In genomic region chr19:12681074-12681987, GRCh38 we compare ENCODE assay signal across 8 cellular contexts. TPM values are rescaled to one million over a fixed set of nuclear protein-coding genes. Genes with fewer than 3 reads are reported as not detected.
DNase-seq lines count a peak whose midpoint lies in the region; ATAC-seq and TF ChIP-seq lines count a peak whose summit lies in the region.

Gene DHPS, minus strand, starts transcription at chr19:12681880. Its CDS starts 114 bp downstream, at chr19:12681766.

- H3K27ac ChIP-seq in C4-2B: peak within 1 kb of the TSS; percentile 91
- peak within 1 kb of the TSS in 58 of 59 donors; percentile 56 to 99 (median 91) for H3K27ac ChIP-seq in dorsolateral prefrontal cortex
- H3K27ac ChIP-seq in liver (ENCODE audit: low read depth in 1 of 2, low read length in 2 of 2): peak within 1 kb of the TSS; percentile 97 to 100

- peak in 1 of 2 donors; percentile 17 for TF ChIP-seq RAD21 in liver (IDR thresholded peaks at IDR 0.05)

- H3K4me3 ChIP-seq in dorsolateral prefrontal cortex (peak within 1 kb of the TSS; percentile 73 to 100 (median 95)), liver (ENCODE audit: low read depth in 1 of 3, low read length in 3 of 3) (peak within 1 kb of the TSS; percentile 92 to 100 (median 99))

- ATAC-seq in GM19395 (IDR thresholded peaks at IDR 0.05; ENCODE audit: unreplicated experiment) (peak; percentile 75), HG03571 (IDR thresholded peaks at IDR 0.05; ENCODE audit: unreplicated experiment) (peak; percentile 68)

- DNase-seq in NCI-H82 (lab: John Stamatoyannopoulos, UW) (peak; percentile 100), dorsolateral prefrontal cortex (peak; percentile 85 to 96 (median 91))
- DNase-seq in activated CD4-positive, alpha-beta T cell treated with anti-CD3 and anti-CD28 coated beads, Interleukin-2, amount 50 U/mL, for 48 hours: peak; percentile 89 to 93
- DNase-seq in stimulated activated CD4-positive, alpha-beta T cell treated with anti-CD3 and anti-CD28 coated beads, Interleukin-4, amount 100 ng/mL, for 24 hours: peak; percentile 93

- H3K9ac ChIP-seq in liver (ENCODE audit: low read depth in 1 of 2, low read length in 2 of 2): peak within 1 kb of the TSS; percentile 83 to 85

- H3K27me3 ChIP-seq in dorsolateral prefrontal cortex (no peaks in the 10 kb centered on the region), liver (ENCODE audit: control insufficient read depth in 4 of 4, insufficient read depth in 4 of 4, low read length in 3 of 4) (no peaks in the 10 kb centered on the region)

- TF ChIP-seq CTCF in C4-2B (conservative IDR thresholded peaks at IDR 0.05) (no peak), dorsolateral prefrontal cortex (IDR thresholded peaks at IDR 0.05 in 54 of 56, conservative IDR thresholded peaks at IDR 0.05 in 2 of 56; ENCODE audit: low read depth in 1 of 56, partially characterized antibody in 56 of 56) (peak in 33 of 56 donors; percentile 8 to 56 (median 25)), liver (IDR thresholded peaks at IDR 0.05; ENCODE audit: low read depth, low read length, missing input control) (no peak)

- peaks cover 4 to 27% (median 21%) of the 10 kb centered on the region in 4 donors for H3K4me1 ChIP-seq in liver (ENCODE audit: control insufficient read depth in 4 of 4, insufficient read depth in 4 of 4, low read length in 3 of 4)

- peaks cover 9 to 20% (median 14%) of the 10 kb centered on the region in 4 donors for H3K36me3 ChIP-seq in liver (ENCODE audit: control insufficient read depth in 4 of 4, insufficient read depth in 3 of 4, low read depth in 1 of 4, low read length in 3 of 4)

- WGBS in liver: under 1% methylated on average over 68 of the region's 68 CpGs

- intact Hi-C loops in dorsolateral prefrontal cortex (cut with DNase I): loop anchor here (1.0 to 5.0 kb wide), 3 partner anchors 12 to 41 kb away; partner anchors contain the start of gene TNPO2 (in 1 of the 2)

- no peaks in the 10 kb centered on the region for H3K9me3 ChIP-seq in liver (ENCODE audit: control insufficient read depth in 4 of 4, low read length in 3 of 4)

TF ChIP-seq in liver, 16 proteins besides CTCF, POLR2A, EP300 and RAD21:
- TF ChIP-seq SP1 (IDR thresholded peaks at IDR 0.05): peak; percentile 27
- TF ChIP-seq HNF4G (IDR thresholded peaks at IDR 0.05): no peak
- TF ChIP-seq, protein P1, sequence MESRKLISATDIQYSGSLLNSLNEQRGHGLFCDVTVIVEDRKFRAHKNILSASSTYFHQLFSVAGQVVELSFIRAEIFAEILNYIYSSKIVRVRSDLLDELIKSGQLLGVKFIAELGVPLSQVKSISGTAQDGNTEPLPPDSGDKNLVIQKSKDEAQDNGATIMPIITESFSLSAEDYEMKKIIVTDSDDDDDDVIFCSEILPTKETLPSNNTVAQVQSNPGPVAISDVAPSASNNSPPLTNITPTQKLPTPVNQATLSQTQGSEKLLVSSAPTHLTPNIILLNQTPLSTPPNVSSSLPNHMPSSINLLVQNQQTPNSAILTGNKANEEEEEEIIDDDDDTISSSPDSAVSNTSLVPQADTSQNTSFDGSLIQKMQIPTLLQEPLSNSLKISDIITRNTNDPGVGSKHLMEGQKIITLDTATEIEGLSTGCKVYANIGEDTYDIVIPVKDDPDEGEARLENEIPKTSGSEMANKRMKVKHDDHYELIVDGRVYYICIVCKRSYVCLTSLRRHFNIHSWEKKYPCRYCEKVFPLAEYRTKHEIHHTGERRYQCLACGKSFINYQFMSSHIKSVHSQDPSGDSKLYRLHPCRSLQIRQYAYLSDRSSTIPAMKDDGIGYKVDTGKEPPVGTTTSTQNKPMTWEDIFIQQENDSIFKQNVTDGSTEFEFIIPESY (IDR thresholded peaks at IDR 0.05): peak; percentile 86
- peak; percentile 53 for TF ChIP-seq NR2F2 (IDR thresholded peaks at IDR 0.05)
- TF ChIP-seq YY1 (IDR thresholded peaks at IDR 0.05): peak; percentile 99
- TF ChIP-seq JUND (IDR thresholded peaks at IDR 0.05): no peak
- no peak for TF ChIP-seq REST (IDR thresholded peaks at IDR 0.05)
- no peak for TF ChIP-seq FOXA1 (IDR thresholded peaks at IDR 0.05)
- peak; percentile 18 for TF ChIP-seq FOXA2 (IDR thresholded peaks at IDR 0.05)
- peak; percentile 27 to 48 for TF ChIP-seq RXRA (IDR thresholded peaks at IDR 0.05)
- no peak for TF ChIP-seq ATF3 (IDR thresholded peaks at IDR 0.05)
- peak; percentile 90 to 95 for TF ChIP-seq GABPA (IDR thresholded peaks at IDR 0.05 in 1 of 2, conservative IDR thresholded peaks at IDR 0.05 in 1 of 2)
- peak; percentile 19 to 47 for TF ChIP-seq EGR1 (IDR thresholded peaks at IDR 0.05; ENCODE audit: low read depth in 2 of 2)
- peak; percentile 58 for TF ChIP-seq TAF1 (conservative IDR thresholded peaks at IDR 0.05)
- peak; percentile 12 to 29 for TF ChIP-seq HNF4A (conservative IDR thresholded peaks at IDR 0.05)
- TF ChIP-seq, protein P2, sequence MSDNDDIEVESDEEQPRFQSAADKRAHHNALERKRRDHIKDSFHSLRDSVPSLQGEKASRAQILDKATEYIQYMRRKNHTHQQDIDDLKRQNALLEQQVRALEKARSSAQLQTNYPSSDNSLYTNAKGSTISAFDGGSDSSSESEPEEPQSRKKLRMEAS (IDR thresholded peaks at IDR 0.05): peak; percentile 73
TF ChIP-seq in liver: peak in this region for 11.

RNA-seq across cellular contexts. Expression of gene DHPS, which starts in this region (rescaled TPM):
- total RNA-seq in dorsolateral prefrontal cortex (100 to 1,000 TPM in 78 of 120 experiments, 10 to 100 TPM in 42; 79.8 to 142 (median 103) TPM), liver (10 to 100 TPM; 29.1 to 53.9 TPM)
- 10 to 100 TPM; 34.8 to 50.3 TPM for polyA plus RNA-seq in liver

Comparison
In these comparisons a context has a peak if more than half of its experiments do, and no peak if none do; other contexts are left out.
1. Peak in every context shown above with its lines: DNase-seq, ATAC-seq, H3K4me3 ChIP-seq and H3K27ac ChIP-seq.
2. CTCF ChIP-seq: peak in dorsolateral prefrontal cortex (33 of 56); none in C4-2B (single experiment) and liver (single experiment).